ENCODE assay signal across 1 cellular context in the genomic region with DNA sequence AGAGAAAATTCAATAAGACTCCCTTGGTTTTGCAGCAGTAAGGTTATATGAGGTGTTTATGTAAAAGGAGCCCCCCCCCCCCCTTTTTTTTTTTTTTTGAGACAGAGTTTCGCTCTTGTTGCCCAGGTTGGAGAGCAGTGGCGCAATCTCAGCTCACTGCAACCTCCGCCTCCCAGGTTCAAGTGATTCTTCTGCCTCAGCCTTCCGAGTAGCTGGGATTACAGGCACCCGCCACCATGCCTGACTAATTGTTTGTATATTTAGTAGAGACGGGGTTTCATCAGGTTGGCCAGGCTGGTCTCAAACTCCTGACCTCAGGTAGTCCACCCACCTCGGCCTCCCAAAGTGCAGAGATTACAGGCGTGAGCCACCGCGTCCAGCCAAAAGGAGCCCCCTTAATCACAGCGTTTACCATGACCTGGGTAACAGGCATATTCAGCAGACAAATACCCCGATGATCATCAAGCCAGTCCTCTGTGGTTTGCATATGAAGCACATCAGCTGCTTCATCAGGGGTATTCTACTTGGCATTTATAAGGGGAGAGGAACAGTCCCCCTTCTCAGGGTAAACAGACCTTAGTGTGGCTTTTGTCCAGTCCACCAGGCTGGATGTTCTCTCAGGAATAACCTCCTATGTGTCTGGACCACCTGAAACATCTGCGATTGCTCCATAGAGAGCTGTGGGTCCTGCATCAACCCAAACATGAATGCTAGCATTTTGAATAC.
TF ChIP-seq lines count a peak whose summit lies in the region.

No MANE protein-coding gene starts in this region.

TF ChIP-seq in A549, 52 proteins besides CTCF, POLR2A, EP300 and RAD21:
- peak in 1 of 2 experiments; percentile 39; a peak in 1 of 4 replicates for TF ChIP-seq CEBPB (IDR thresholded peaks at IDR 0.05)
- TF ChIP-seq HOXA7 (CRISPR knock-in tag; IDR thresholded peaks at IDR 0.05): 0 out of 2 replicates have a peak, but pooled peaks have one; percentile 19
- TF ChIP-seq POLR2AphosphoS2 (conservative IDR thresholded peaks at IDR 0.05; ENCODE audit: low read length): 0 out of 2 replicates have a peak, but pooled peaks have one; percentile 69
